In the genomic region with DNA sequence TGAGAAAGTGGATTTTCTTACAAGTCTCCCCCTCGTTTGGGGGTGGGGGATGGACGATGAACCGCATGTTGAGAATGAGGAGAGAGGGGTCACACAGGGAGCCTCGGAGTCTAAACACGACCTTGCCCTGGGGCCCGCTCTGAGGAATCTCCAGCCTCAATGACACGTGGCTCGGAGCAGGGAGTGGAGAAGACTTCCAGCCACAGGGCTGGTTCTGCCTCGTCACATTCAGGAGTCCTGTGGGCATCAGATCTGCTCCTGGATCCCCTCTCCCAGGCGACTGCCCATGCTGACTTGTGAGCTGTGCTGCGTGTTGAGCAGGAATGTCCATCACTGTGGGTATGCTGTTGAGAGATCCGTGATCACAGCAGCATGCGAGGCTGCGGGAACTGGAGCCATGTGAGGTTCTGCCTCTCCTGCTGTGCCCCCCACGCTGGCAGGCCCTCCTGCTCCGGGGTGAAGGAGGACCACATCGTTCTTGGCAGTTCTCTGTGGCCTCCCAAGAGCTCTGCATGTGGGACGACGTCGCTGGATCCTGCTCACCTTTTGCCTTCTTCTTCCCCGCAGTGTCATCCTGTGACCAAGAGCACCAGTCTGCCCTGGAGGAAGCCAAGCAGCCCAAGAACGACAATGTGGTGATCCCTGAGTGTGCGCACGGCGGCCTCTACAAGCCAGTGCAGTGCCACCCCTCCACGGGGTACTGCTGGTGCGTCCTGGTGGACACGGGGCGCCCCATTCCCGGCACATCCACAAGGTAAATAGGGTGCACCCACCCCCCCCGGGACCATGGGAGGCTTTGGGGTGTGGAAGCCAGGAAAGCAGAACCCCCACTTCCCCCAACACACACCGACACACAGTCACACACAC, we compare ENCODE assay signal across 18 cellular contexts.
"Had no signal": no experiment of that assay in that cellular context is flagged by ENCODE, and none has a peak within 500 bp of the region (broad histone marks: within the 10 kb centered on the region; RNA-seq: fewer than 3 reads in every experiment).

No MANE protein-coding gene starts in this region.

- DNase-seq: central memory CD4-positive, alpha-beta T cell; cortex of kidney; dorsolateral prefrontal cortex; effector CD8-positive, alpha-beta T cell; foreskin melanocyte; heart left ventricle; hippocampal formation; kidney glomerular epithelial cell; occipital lobe; pancreas; right cardiac atrium; stimulated activated CD4-positive, alpha-beta T cell treated with anti-CD3 and anti-CD28 coated beads, Interleukin-4, amount 100 ng/mL, for 1 hour; stimulated activated naive B cell treated with anti-CD40 and anti-IgM and Interleukin-4, amounts not matched to agents 10 μg/mL and 1 μg/mL and 100 μg/mL, for 72 hours had no signal

- ATAC-seq: heart left ventricle; pancreas; right cardiac atrium; stimulated activated naive B cell treated with anti-CD40 and anti-IgM and Interleukin-4, amounts not matched to agents 10 μg/mL and 1 μg/mL and 100 μg/mL, for 72 hours had no signal

- H3K4me2 ChIP-seq: neural progenitor cell had no signal

- H3K27me3 Mint-ChIP-seq: natural killer cell treated with Interleukin-12 subunit alpha and Interleukin-12 subunit beta and Interleukin-15 and Interleukin-18, amount 100 ng/mL, for 72 hours; stimulated activated naive B cell treated with anti-CD40 and anti-IgM and Interleukin-4, amounts not matched to agents 10 μg/mL and 1 μg/mL and 100 μg/mL, for 72 hours had no signal

- H3K9me3 Mint-ChIP-seq: neural progenitor cell had no signal

- H3K36me3 Mint-ChIP-seq: natural killer cell treated with Interleukin-12 subunit alpha and Interleukin-12 subunit beta and Interleukin-15 and Interleukin-18, amount 100 ng/mL, for 72 hours; neural progenitor cell; stimulated activated naive B cell treated with anti-CD40 and anti-IgM and Interleukin-4, amounts not matched to agents 10 μg/mL and 1 μg/mL and 100 μg/mL, for 72 hours had no signal

- H2AFZ ChIP-seq: neural progenitor cell had no signal

- H3K36me3 ChIP-seq: neural progenitor cell, pancreas, suprapubic skin had no signal

- H3K4me1 ChIP-seq: heart left ventricle, neural progenitor cell, pancreas, suprapubic skin, tibial artery had no signal

- H3K4me3 ChIP-seq: dorsolateral prefrontal cortex, heart left ventricle, neural progenitor cell, pancreas, suprapubic skin, tibial artery had no signal

- H3K27ac Mint-ChIP-seq: natural killer cell treated with Interleukin-12 subunit alpha and Interleukin-12 subunit beta and Interleukin-15 and Interleukin-18, amount 100 ng/mL, for 72 hours; neural progenitor cell; progenitor cell of endocrine pancreas; stimulated activated naive B cell treated with anti-CD40 and anti-IgM and Interleukin-4, amounts not matched to agents 10 μg/mL and 1 μg/mL and 100 μg/mL, for 72 hours had no signal

- H3K9me3 ChIP-seq: heart left ventricle, pancreas, suprapubic skin, tibial artery had no signal

- H3K27ac ChIP-seq: dorsolateral prefrontal cortex, heart left ventricle, neural progenitor cell, pancreas, suprapubic skin, tibial artery had no signal

- H3K27me3 ChIP-seq: neural progenitor cell, pancreas, tibial artery had no signal

- H3K4me1 Mint-ChIP-seq: stimulated activated naive B cell treated with anti-CD40 and anti-IgM and Interleukin-4, amounts not matched to agents 10 μg/mL and 1 μg/mL and 100 μg/mL, for 72 hours had no signal

- H3K9ac ChIP-seq: neural progenitor cell had no signal

- H3K4me3 Mint-ChIP-seq: natural killer cell treated with Interleukin-12 subunit alpha and Interleukin-12 subunit beta and Interleukin-15 and Interleukin-18, amount 100 ng/mL, for 72 hours; neural progenitor cell; stimulated activated naive B cell treated with anti-CD40 and anti-IgM and Interleukin-4, amounts not matched to agents 10 μg/mL and 1 μg/mL and 100 μg/mL, for 72 hours had no signal
